8 cellular contexts compared by ENCODE assay signal in the genomic region with DNA sequence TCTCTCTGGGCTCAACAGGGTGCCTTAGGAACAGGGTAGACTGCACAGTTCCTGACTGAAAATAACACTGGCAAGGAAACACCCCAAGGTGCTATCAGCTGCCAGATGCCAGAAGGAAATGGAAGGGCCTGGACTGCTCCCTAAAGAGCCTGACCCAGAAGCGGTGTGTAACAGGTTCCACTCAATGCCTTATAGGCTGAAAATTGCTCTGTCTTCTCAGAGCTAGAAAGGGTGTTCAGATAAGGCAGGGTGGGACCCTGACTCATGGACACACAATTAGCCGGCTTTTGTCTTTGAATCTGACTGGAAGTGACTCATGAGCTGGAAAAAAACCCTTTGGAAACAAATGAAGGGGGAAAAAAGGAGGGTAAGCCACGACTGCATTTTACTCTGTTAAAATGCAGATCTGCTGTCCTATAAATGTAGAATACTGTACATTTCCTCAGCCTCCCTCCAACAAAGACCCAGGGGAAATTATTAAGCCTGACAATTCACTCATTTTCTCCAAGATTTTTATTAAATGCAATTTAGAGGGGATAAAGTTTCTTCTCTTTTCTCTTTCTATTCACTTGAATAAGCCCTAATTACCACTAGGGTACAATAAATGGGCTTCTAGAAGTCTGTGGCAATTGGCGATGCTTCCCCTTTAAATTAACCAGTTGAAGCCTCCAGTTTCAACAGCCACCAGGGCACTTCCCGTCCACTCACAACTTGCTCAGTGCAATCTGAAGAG.
DNase-seq lines count a peak whose midpoint lies in the region; ATAC-seq and TF ChIP-seq lines count a peak whose summit lies in the region.

No MANE protein-coding gene starts in this region.

- H3K4me2 ChIP-seq in BLaER1 treated with 17β-estradiol and CSF1 and Interleukin-3, amounts not matched to agents 10 nM and 100 nM: peak overlapping the region; percentile 84 to 98 (median 93)

- DNase-seq in HCEC 1CT: peak; percentile 85
- DNase-seq in OCI-M1 (lab: John Stamatoyannopoulos, UW): peak; percentile 81
- DNase-seq in astrocyte of the spinal cord (ENCODE audit: low read depth, low spot score): peak; percentile 88
- DNase-seq in inferior parietal cortex (ENCODE audit: extremely low spot score): peak; percentile 62
- DNase-seq in stimulated activated effector memory CD8-positive, alpha-beta T cell treated with anti-CD3 and anti-CD28 coated beads, Interleukin-12 subunit alpha, Interleukin-12 subunit beta, amount 100 ng/mL, for 72 hours (ENCODE audit: low spot score in 2 of 2): no peak
- no peak for DNase-seq in NCI-H2171 treated with DMSO at 0.1 percent for 48 hours (lab: John Stamatoyannopoulos, UW)
- DNase-seq in GM10266 (ENCODE audit: extremely low spot score): no peak

- peak overlapping the region; percentile 95 for H3K27ac Mint-ChIP-seq in stimulated activated effector memory CD8-positive, alpha-beta T cell treated with anti-CD3 and anti-CD28 coated beads, Interleukin-12 subunit alpha, Interleukin-12 subunit beta, amount 100 ng/mL, for 72 hours

- H3K9me3 ChIP-seq in BLaER1 treated with 17β-estradiol and CSF1 and Interleukin-3, amounts not matched to agents 10 nM and 100 nM (replicated peaks in 1 of 11): peaks cover 0 to 14% (median 0%) of the 10 kb centered on the region in 11 experiments; a peak in 6 of 22 replicates

- H3K4me3 Mint-ChIP-seq in stimulated activated effector memory CD8-positive, alpha-beta T cell treated with anti-CD3 and anti-CD28 coated beads, Interleukin-12 subunit alpha, Interleukin-12 subunit beta, amount 100 ng/mL, for 72 hours: peak overlapping the region; percentile 68

- H3K36me3 Mint-ChIP-seq in stimulated activated effector memory CD8-positive, alpha-beta T cell treated with anti-CD3 and anti-CD28 coated beads, Interleukin-12 subunit alpha, Interleukin-12 subunit beta, amount 100 ng/mL, for 72 hours: peaks cover 21% of the 10 kb centered on the region

- no peaks in the 10 kb centered on the region for H3K9me3 Mint-ChIP-seq in stimulated activated effector memory CD8-positive, alpha-beta T cell treated with anti-CD3 and anti-CD28 coated beads, Interleukin-12 subunit alpha, Interleukin-12 subunit beta, amount 100 ng/mL, for 72 hours

- peak overlapping the region; percentile 95 to 100 (median 99) for H3K27ac ChIP-seq in BLaER1 treated with 17β-estradiol and CSF1 and Interleukin-3, amounts not matched to agents 10 nM and 100 nM

- H3K36me3 ChIP-seq in BLaER1 treated with 17β-estradiol and CSF1 and Interleukin-3, amounts not matched to agents 10 nM and 100 nM: no peaks in the 10 kb centered on the region

- no peaks in the 10 kb centered on the region for H3K27me3 ChIP-seq in BLaER1 treated with 17β-estradiol and CSF1 and Interleukin-3, amounts not matched to agents 10 nM and 100 nM

- H3K9ac ChIP-seq in BLaER1 treated with 17β-estradiol and CSF1 and Interleukin-3, amounts not matched to agents 10 nM and 100 nM: peak overlapping the region; percentile 85 to 98 (median 92)

- in situ Hi-C loops in astrocyte of the spinal cord (cut with HindIII; ENCODE audit: low sequenced_read_pairs): no loop called here

- no peaks in the 10 kb centered on the region for H4K20me1 ChIP-seq in BLaER1 treated with 17β-estradiol and CSF1 and Interleukin-3, amounts not matched to agents 10 nM and 100 nM

- peaks cover 57 to 83% (median 64%) of the 10 kb centered on the region in 10 experiments for H3K4me1 ChIP-seq in BLaER1 treated with 17β-estradiol and CSF1 and Interleukin-3, amounts not matched to agents 10 nM and 100 nM

- peak; percentile 3 for TF ChIP-seq CTCF in astrocyte of the spinal cord (IDR thresholded peaks at IDR 0.05; ENCODE audit: low read depth, low read length)
- TF ChIP-seq CTCF in GM10266 (IDR thresholded peaks at IDR 0.05; ENCODE audit: control insufficient read depth, insufficient read depth, low read depth, missing control alignments): no peak

- peak overlapping the region; percentile 48 to 65 (median 57) for H3K4me3 ChIP-seq in BLaER1 treated with 17β-estradiol and CSF1 and Interleukin-3, amounts not matched to agents 10 nM and 100 nM
- H3K4me3 ChIP-seq in astrocyte of the spinal cord (ENCODE audit: low read depth, low read length): no peak overlapping the region

- ATAC-seq in stimulated activated effector memory CD8-positive, alpha-beta T cell treated with anti-CD3 and anti-CD28 coated beads, Interleukin-12 subunit alpha, Interleukin-12 subunit beta, amount 100 ng/mL, for 72 hours: no peak

- peaks cover 59% of the 10 kb centered on the region for H3K4me1 Mint-ChIP-seq in stimulated activated effector memory CD8-positive, alpha-beta T cell treated with anti-CD3 and anti-CD28 coated beads, Interleukin-12 subunit alpha, Interleukin-12 subunit beta, amount 100 ng/mL, for 72 hours

Comparison
In these comparisons a context has a peak if more than half of its experiments do, and no peak if none do; other contexts are left out.
1. DNase-seq: peak in HCEC 1CT (single experiment), OCI-M1 (single experiment), astrocyte of the spinal cord (single experiment) and inferior parietal cortex (single experiment); none in stimulated activated effector memory CD8-positive, alpha-beta T cell treated with anti-CD3 and anti-CD28 coated beads, Interleukin-12 subunit alpha, Interleukin-12 subunit beta, amount 100 ng/mL, for 72 hours (0 of 2), NCI-H2171 treated with DMSO at 0.1 percent for 48 hours (single experiment) and GM10266 (single experiment).